23 cellular contexts compared by ENCODE assay signal in the genomic region with DNA sequence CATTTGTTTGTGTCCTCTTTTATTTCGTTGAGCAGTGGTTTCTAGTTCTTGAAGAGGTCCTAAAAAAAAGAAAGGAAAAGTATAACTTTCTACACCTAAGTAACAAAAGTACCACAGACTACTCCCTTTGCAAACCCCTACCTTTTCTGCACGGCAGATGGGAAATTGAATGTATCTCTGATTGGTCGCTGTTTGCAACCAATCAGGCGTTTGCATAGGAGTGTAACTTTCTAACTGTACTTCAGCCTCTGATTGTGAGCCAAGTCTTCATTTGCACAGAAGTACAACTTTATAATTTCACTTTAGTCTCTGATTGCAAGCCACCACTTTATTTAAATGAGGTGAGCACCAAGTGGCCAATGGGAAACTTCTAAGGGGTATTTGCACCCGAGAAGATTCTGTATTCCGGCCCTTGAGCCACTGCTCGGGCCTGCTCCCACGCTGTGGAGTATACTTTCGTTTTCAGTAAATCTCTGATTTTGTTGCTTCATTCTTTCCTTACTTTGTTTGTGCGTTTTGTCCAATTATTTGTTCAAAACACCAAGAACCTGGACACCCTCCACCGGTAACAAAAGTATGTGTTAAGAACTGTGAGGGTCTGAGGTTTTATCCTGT. TPM values are rescaled to one million over a fixed set of nuclear protein-coding genes. Genes with fewer than 3 reads are reported as not detected.
DNase-seq lines count a peak whose midpoint lies in the region; ATAC-seq and TF ChIP-seq lines count a peak whose summit lies in the region.
"Had no signal": no experiment of that assay in that cellular context is flagged by ENCODE, and none has a peak within 500 bp of the region (broad histone marks: within the 10 kb centered on the region; RNA-seq: fewer than 3 reads in every experiment).

No MANE protein-coding gene starts in this region.

- peak overlapping the region; percentile 30 for H2AFZ ChIP-seq in fibroblast of lung (ENCODE audit: low read length)

- H3K27ac ChIP-seq in fibroblast of lung (ENCODE audit: insufficient read depth, low read length), result no peak overlapping the region
- H3K27ac ChIP-seq: BLaER1 treated with 17β-estradiol and CSF1 and Interleukin-3, amounts not matched to agents 10 nM and 100 nM; Peyer's patch had no signal

- no peak overlapping the region for H3K9ac ChIP-seq in fibroblast of lung (ENCODE audit: insufficient read depth, low read length)
- H3K9ac ChIP-seq: BLaER1 treated with 17β-estradiol and CSF1 and Interleukin-3, amounts not matched to agents 10 nM and 100 nM had no signal

- no peaks in the 10 kb centered on the region for H3K9me3 Mint-ChIP-seq in HFFc6

- H4K20me1 ChIP-seq in fibroblast of lung (ENCODE audit: control insufficient read depth, extremely low read depth, insufficient read depth, low read length), result no peaks in the 10 kb centered on the region
- H4K20me1 ChIP-seq: BLaER1 treated with 17β-estradiol and CSF1 and Interleukin-3, amounts not matched to agents 10 nM and 100 nM had no signal

- TF ChIP-seq CTCF in HFFc6 (IDR thresholded peaks at IDR 0.05) (no peak), fibroblast of lung (conservative IDR thresholded peaks at IDR 0.05 in 1 of 2, IDR thresholded peaks at IDR 0.05 in 1 of 2; ENCODE audit: low read depth in 1 of 2, low read length in 2 of 2) (no peak)

- peak overlapping the region; percentile 32; the same call in 1 of the 2 replicates for H3K4me3 Mint-ChIP-seq in HFFc6
- H3K4me3 Mint-ChIP-seq: H9 had no signal

- H3K27ac Mint-ChIP-seq in HFFc6, result no peak overlapping the region
- H3K27ac Mint-ChIP-seq: CD4-positive, alpha-beta memory T cell; H9 had no signal

- peak overlapping the region; percentile 64 for H3K4me2 ChIP-seq in fibroblast of lung (ENCODE audit: extremely low read depth, insufficient read depth, low read length)
- H3K4me2 ChIP-seq: BLaER1 treated with 17β-estradiol and CSF1 and Interleukin-3, amounts not matched to agents 10 nM and 100 nM had no signal

- no peak for DNase-seq in HFFc6
- DNase-seq in RPMI7951 (ENCODE audit: low read depth), result peak; percentile 38
- no peak for DNase-seq in fibroblast of lung (ENCODE audit: low read depth in 2 of 2)
- no peak for DNase-seq in glomerular visceral epithelial cell (ENCODE audit: extremely low spot score)
- DNase-seq in cerebellar nuclear complex (lab: John Stamatoyannopoulos, UW), result no peak
- DNase-seq: Caco-2; CD4-positive, alpha-beta memory T cell; DMS 273 treated with DMSO at 0.1 percent for 48 hours; DMS79 treated with DMSO at 0.1 percent for 48 hours; H9; NCI-H1105 treated with DMSO at 0.1 percent for 48 hours; NCI-H2029 treated with DMSO at 0.1 percent for 48 hours; NCI-H226; NCI-H510A treated with DMSO at 0.1 percent for 48 hours; NCI-H748 treated with DMSO at 0.1 percent for 48 hours; NK-92 treated with Interleukin-12 subunit alpha and Interleukin-12 subunit beta, amount 100 ng/mL, for 24 hours; Peyer's patch; SW 1271; T-helper 2 cell had no signal

- H3K36me3 Mint-ChIP-seq in HFFc6 (ENCODE audit: low read depth), result no peaks in the 10 kb centered on the region
- H3K36me3 Mint-ChIP-seq: CD4-positive, alpha-beta memory T cell had no signal

- no peaks in the 10 kb centered on the region for H3K4me1 ChIP-seq in fibroblast of lung (ENCODE audit: control insufficient read depth, extremely low read depth, insufficient read depth, low read length)
- H3K4me1 ChIP-seq: BLaER1 treated with 17β-estradiol and CSF1 and Interleukin-3, amounts not matched to agents 10 nM and 100 nM; Caco-2; Peyer's patch had no signal

- ATAC-seq in HG02973 (IDR thresholded peaks at IDR 0.05; ENCODE audit: unreplicated experiment) (no peak), HG03342 (IDR thresholded peaks at IDR 0.05; ENCODE audit: unreplicated experiment) (no peak)
- ATAC-seq: GM12878 had no signal

- no peaks in the 10 kb centered on the region for H3K4me1 Mint-ChIP-seq in HFFc6 (ENCODE audit: low read depth)
- H3K4me1 Mint-ChIP-seq: CD4-positive, alpha-beta memory T cell had no signal

- no peaks in the 10 kb centered on the region for H3K36me3 ChIP-seq in fibroblast of lung (ENCODE audit: control insufficient read depth, insufficient read depth, low read length)
- H3K36me3 ChIP-seq: BLaER1 treated with 17β-estradiol and CSF1 and Interleukin-3, amounts not matched to agents 10 nM and 100 nM; Peyer's patch had no signal

- H3K27me3 Mint-ChIP-seq in HFFc6 (ENCODE audit: insufficient read depth), result no peaks in the 10 kb centered on the region; the same call in 1 of the 2 replicates
- H3K27me3 Mint-ChIP-seq: CD4-positive, alpha-beta memory T cell had no signal

- H3K79me2 ChIP-seq in fibroblast of lung (ENCODE audit: control insufficient read depth, insufficient read depth, low read length), result no peaks in the 10 kb centered on the region

- H3K4me3 ChIP-seq in fibroblast of lung (replicated peaks in 1 of 4; ENCODE audit: control extremely low read depth in 1 of 4, insufficient read depth in 1 of 4, low read depth in 3 of 4, low read length in 4 of 4), result no peak overlapping the region
- H3K4me3 ChIP-seq: BLaER1 treated with 17β-estradiol and CSF1 and Interleukin-3, amounts not matched to agents 10 nM and 100 nM; GM12878; Peyer's patch had no signal

- H3K27me3 ChIP-seq in fibroblast of lung (ENCODE audit: control insufficient read depth, insufficient read depth, low read length), result no peaks in the 10 kb centered on the region
- H3K27me3 ChIP-seq: Peyer's patch had no signal

- no peaks in the 10 kb centered on the region for H3K9me3 ChIP-seq in fibroblast of lung (ENCODE audit: control insufficient read depth, insufficient read depth, low read depth, low read length)
- H3K9me3 ChIP-seq: Caco-2, Peyer's patch had no signal

RNA-seq across cellular contexts. Expression of a gene that starts 40.3 kb away (rescaled TPM):
- total RNA-seq in HFFc6 (2021; fragmentation: NEBNext Ultra II Directional; extraction: Animal tissue kit (Norgen Biotek cat#: 25700)), result 100 to 1,000 TPM; 409 to 808 (median 455) TPM
- total RNA-seq in RPMI7951 (2014; rRNA removed; shearing (Covaris generic)), result 55.9 and 69.2 TPM in 2 replicates
- total RNA-seq in fibroblast of lung, result 127 and 180 TPM in 2 replicates
- 311 and 627 TPM in 2 replicates for polyA plus RNA-seq in fibroblast of lung
- 171 and 314 TPM in 2 replicates for polyA plus RNA-seq in fibroblast of lung (2012)
- polyA minus RNA-seq in fibroblast of lung (ENCODE audit: low replicate concordance), result 227 and 451 TPM in 2 replicates
